Comparison of ENCODE assay signal across 9 cellular contexts in the genomic region with DNA sequence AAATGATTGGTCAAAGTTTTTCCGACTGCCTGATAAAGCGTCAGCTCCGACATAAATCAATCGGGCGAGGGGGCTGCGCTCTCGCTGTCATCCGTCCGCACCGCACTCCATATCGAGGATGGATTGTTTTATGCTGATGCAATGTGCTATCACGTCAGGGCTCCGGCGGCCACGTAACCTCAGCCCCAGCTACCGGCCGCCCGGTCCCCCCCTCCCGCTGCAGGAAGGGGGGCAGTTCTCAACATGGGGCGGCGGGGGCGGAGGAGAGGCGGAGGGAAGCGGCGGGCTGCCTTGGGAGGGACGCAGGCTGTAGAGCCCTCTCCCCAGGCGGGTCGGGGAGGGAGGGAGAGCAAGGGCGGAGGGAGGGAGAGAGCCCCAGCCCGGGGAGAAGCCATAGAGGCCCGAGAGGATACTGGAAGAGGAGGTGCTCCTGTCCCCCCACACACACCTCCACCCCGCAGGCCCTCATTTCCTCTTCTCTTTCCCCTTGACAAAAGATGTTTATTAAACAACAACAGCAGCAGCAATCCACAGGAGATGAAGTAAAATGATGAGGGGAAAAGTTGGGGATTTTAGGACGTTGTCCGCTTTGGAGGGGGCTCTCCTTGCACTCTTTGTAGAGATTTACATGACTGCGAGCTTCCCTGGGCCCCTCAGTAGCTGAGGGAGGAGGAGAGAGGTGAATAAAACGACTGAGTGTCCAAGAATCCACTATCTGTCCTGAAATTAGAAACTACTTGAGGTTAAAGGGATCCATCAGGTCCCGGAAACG. TPM values are rescaled to one million over a fixed set of nuclear protein-coding genes. Genes with fewer than 3 reads are reported as not detected.
DNase-seq lines count a peak whose midpoint lies in the region; ATAC-seq and TF ChIP-seq lines count a peak whose summit lies in the region.
"Had no signal": no experiment of that assay in that cellular context is flagged by ENCODE, and none has a peak within 500 bp of the region (broad histone marks: within the 10 kb centered on the region; RNA-seq: fewer than 3 reads in every experiment).

No MANE protein-coding gene starts in this region.

- DNase-seq in HCT116 (ENCODE audit: low read depth, low spot score) (peak; percentile 88), RWPE1 (ENCODE audit: low spot score) (no peak), skeletal muscle cell (ENCODE audit: low read depth) (no peak), NCI-H128 (lab: John Stamatoyannopoulos, UW; ENCODE audit: unreplicated experiment) (no peak), foreskin fibroblast (no peak), NCI-H526 (lab: John Stamatoyannopoulos, UW) (no peak)
- peak; percentile 19 for DNase-seq in central memory CD4-positive, alpha-beta T cell
- DNase-seq: left cardiac atrium had no signal

- POLR2A ChIA-PET in HCT116 (lab: Charles Lee) (interaction anchor here (0.7 to 2.2 kb wide), 15 partner anchors 9 to 578 kb away, joined by 3 to 11 read pairs (median 4); a partner anchor contains a TSS), RWPE1 (lab: Yijun Ruan, JAX; ENCODE audit: low non-redundant PET) (no interaction called here)

- H3K36me3 ChIP-seq in HCT116 (ENCODE audit: control insufficient read depth in 1 of 2, insufficient read depth in 2 of 2, low read length in 2 of 2), result no peaks in the 10 kb centered on the region; a peak in 2 of 4 replicates

- H3K79me2 ChIP-seq in HCT116 (ENCODE audit: insufficient read depth, low read length), result peaks cover 41% of the 10 kb centered on the region

- TF ChIP-seq RAD21 in HCT116 (IDR thresholded peaks at IDR 0.05; ENCODE audit: low read depth), result no peak

- no peak for TF ChIP-seq POLR2A in HCT116 (IDR thresholded peaks at IDR 0.05; ENCODE audit: borderline replicate concordance, extremely low read depth, insufficient read depth, insufficient read length)

- BruUV-seq in HCT116 (replicated peaks; lab: Mats Ljungman, UMichigan), result TSS peak; percentile 87

- H4K20me1 ChIP-seq in HCT116 (ENCODE audit: insufficient read depth), result no peaks in the 10 kb centered on the region

- TF ChIP-seq CTCF in HCT116 (IDR thresholded peaks at IDR 0.05 in 2 of 3, conservative IDR thresholded peaks at IDR 0.05 in 1 of 3; ENCODE audit: borderline replicate concordance in 1 of 3, insufficient read depth in 1 of 3, low read depth in 2 of 3, low read length in 2 of 3), result no peak
- TF ChIP-seq CTCF in RWPE1 (conservative IDR thresholded peaks at IDR 0.05; ENCODE audit: low read depth), result no peak
- TF ChIP-seq CTCF in foreskin fibroblast (IDR thresholded peaks at IDR 0.05; ENCODE audit: low read depth, low read length), result no peak

- no peak overlapping the region for H2AFZ ChIP-seq in HCT116 (ENCODE audit: low read depth, low read length, poor library complexity, severe bottlenecking)

- H3K4me2 ChIP-seq in HCT116 (ENCODE audit: low read length), result peak overlapping the region; percentile 98

- H3K27ac ChIP-seq in HCT116 (ENCODE audit: low read depth, low read length) (peak overlapping the region; percentile 95), RWPE1 (peak overlapping the region; percentile 3; the same call in 1 of the 2 replicates)

- H3K27me3 ChIP-seq in HCT116 (ENCODE audit: insufficient read depth, low read length), result no peaks in the 10 kb centered on the region

- peak overlapping the region; percentile 81 to 86 for H3K4me3 ChIP-seq in HCT116 (replicated peaks in 1 of 2; ENCODE audit: low read depth in 1 of 2, low read length in 2 of 2)
- H3K4me3 ChIP-seq in skeletal muscle cell (ENCODE audit: low read depth, low read length), result peak overlapping the region; percentile 42
- H3K4me3 ChIP-seq in foreskin fibroblast (ENCODE audit: low read depth in 1 of 2, low read length in 2 of 2), result no peak overlapping the region

- intact Hi-C loops in HCT116 (cut with micrococcal nuclease), result no loop called here

- CTCF ChIA-PET in HCT116 (lab: Charles Lee), result interaction anchor here (0.9 to 1.8 kb wide), 7 partner anchors 10 to 367 kb away, joined by 3 to 12 read pairs (median 6); no protein-coding TSS in a partner anchor
- CTCF ChIA-PET in RWPE1 (lab: Yijun Ruan, JAX), result interaction anchor here (0.5 to 1.2 kb wide), 3 partner anchors 14 to 43 kb away, joined by 3 to 4 read pairs (median 3); no protein-coding TSS in a partner anchor

- RAD21 ChIA-PET in HCT116 (lab: Charles Lee; ENCODE audit: low non-redundant PET in 1 of 2, low total read pairs in 2 of 2, uncharacterized antibody in 2 of 2, unreplicated experiment in 2 of 2), result interaction anchor here (0.6 to 1.5 kb wide), 3 partner anchors 10 to 404 kb away, joined by 3 to 5 read pairs (median 4); no protein-coding TSS in a partner anchor

- no peaks in the 10 kb centered on the region for H3K9me2 ChIP-seq in HCT116 (ENCODE audit: insufficient read depth)

- H3K9ac ChIP-seq in HCT116 (ENCODE audit: low read length), result peak overlapping the region; percentile 95

- H3K9me3 ChIP-seq in HCT116 (ENCODE audit: control insufficient read depth in 1 of 2, insufficient read depth in 1 of 2, low read depth in 1 of 2, low read length in 2 of 2), result no peaks in the 10 kb centered on the region

- peaks cover 15 to 28% of the 10 kb centered on the region in 2 experiments for H3K4me1 ChIP-seq in HCT116 (ENCODE audit: control insufficient read depth in 1 of 2, insufficient read depth in 2 of 2, low read length in 2 of 2)

- ATAC-seq in HCT116 (peak; percentile 68), HG03045 (IDR thresholded peaks at IDR 0.05; ENCODE audit: unreplicated experiment) (no peak)

TF ChIP-seq in HCT116, 20 proteins besides CTCF, POLR2A, EP300 and RAD21:
- TF ChIP-seq JUND (IDR thresholded peaks at IDR 0.05), result 0 out of 2 replicates have a peak, but pooled peaks have one; percentile 42
- TF ChIP-seq EGR1 (IDR thresholded peaks at IDR 0.05; ENCODE audit: low read depth), result peak; percentile 99
- peak; percentile 49 for TF ChIP-seq TCF7L2 (IDR thresholded peaks at IDR 0.05; ENCODE audit: borderline replicate concordance, extremely low read depth, insufficient read depth, insufficient read length)
- TF ChIP-seq, protein P1, sequence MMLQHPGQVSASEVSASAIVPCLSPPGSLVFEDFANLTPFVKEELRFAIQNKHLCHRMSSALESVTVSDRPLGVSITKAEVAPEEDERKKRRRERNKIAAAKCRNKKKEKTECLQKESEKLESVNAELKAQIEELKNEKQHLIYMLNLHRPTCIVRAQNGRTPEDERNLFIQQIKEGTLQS (IDR thresholded peaks at IDR 0.05), result no peak; the same call in 1 of the 2 replicates
- TF ChIP-seq, protein P2, sequence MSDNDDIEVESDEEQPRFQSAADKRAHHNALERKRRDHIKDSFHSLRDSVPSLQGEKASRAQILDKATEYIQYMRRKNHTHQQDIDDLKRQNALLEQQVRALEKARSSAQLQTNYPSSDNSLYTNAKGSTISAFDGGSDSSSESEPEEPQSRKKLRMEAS (IDR thresholded peaks at IDR 0.05), result peak; percentile 80; the same call in 1 of the 2 replicates
- TF ChIP-seq SIN3A (IDR thresholded peaks at IDR 0.05; ENCODE audit: low read depth), result peak; percentile 80
- peak; percentile 68 for TF ChIP-seq SP1 (IDR thresholded peaks at IDR 0.05; ENCODE audit: low read depth)
- no peak for TF ChIP-seq ZNF274 (IDR thresholded peaks at IDR 0.05; ENCODE audit: low read depth, low read length)
- TF ChIP-seq POLR2AphosphoS5 (IDR thresholded peaks at IDR 0.05; ENCODE audit: low read depth, low read length), result peak; percentile 90
- TF ChIP-seq YY1 (IDR thresholded peaks at IDR 0.05; ENCODE audit: extremely low read depth, insufficient replicate concordance, low read depth, low read length), result peak; percentile 81

RNA-seq across cellular contexts. Expression of a gene that starts 0.5 kb away (rescaled TPM):
- total RNA-seq in HCT116 (2021; ENCODE audit: unreplicated experiment), result 40.1 TPM
- 30.3 and 41.0 TPM in 2 replicates for polyA plus RNA-seq in HCT116 (2012)
- total RNA-seq: left cardiac atrium had no signal

RNA-seq across cellular contexts. Expression of a gene that starts 11.6 kb away (rescaled TPM):
- total RNA-seq in HCT116 (2021; ENCODE audit: unreplicated experiment), result 44.7 TPM
- 15.4 and 23.9 TPM in 2 replicates for polyA plus RNA-seq in HCT116 (2012)

RNA-seq across cellular contexts. Expression of a gene that starts 15.8 kb away (rescaled TPM):
- total RNA-seq in HCT116 (2021; ENCODE audit: unreplicated experiment), result 33.6 TPM
- polyA plus RNA-seq in HCT116 (2012), result 16.8 and 23.4 TPM in 2 replicates

RNA-seq across cellular contexts. Expression of a gene that starts 21.9 kb away (rescaled TPM):
- 64.8 TPM for total RNA-seq in HCT116 (2021; ENCODE audit: unreplicated experiment)
- 17.5 and 28.9 TPM in 2 replicates for polyA plus RNA-seq in HCT116 (2012)

RNA-seq across cellular contexts. Expression of a gene that starts 33.1 kb away (rescaled TPM):
- 19.8 TPM for total RNA-seq in HCT116 (2021; ENCODE audit: unreplicated experiment)
- 6.5 and 12.0 TPM in 2 replicates for polyA plus RNA-seq in HCT116 (2012)

Comparison
In these comparisons a context has a peak if more than half of its experiments do, and no peak if none do; other contexts are left out.
1. DNase-seq: peak in HCT116 (single experiment) and central memory CD4-positive, alpha-beta T cell (single experiment); none in RWPE1 (single experiment), skeletal muscle cell (single experiment), NCI-H128 (single experiment), foreskin fibroblast (0 of 2) and NCI-H526 (0 of 2).
2. H3K4me3 ChIP-seq: peak in HCT116 (2 of 2) and skeletal muscle cell (single experiment); none in foreskin fibroblast (0 of 2).